In genomic region chr3:52450489-52451236, GRCh38 we compare ENCODE assay signal across 20 cellular contexts. TPM values are rescaled to one million over a fixed set of nuclear protein-coding genes. Genes with fewer than 3 reads are reported as not detected.
A peak's percentile ranks its signal among the peaks of the same experiment; 100 is the strongest.
DNase-seq lines count a peak whose midpoint lies in the region; ATAC-seq and TF ChIP-seq lines count a peak whose summit lies in the region.
"Had no signal": no experiment of that assay in that cellular context is flagged by ENCODE, and none has a peak within 500 bp of the region (broad histone marks: within the 10 kb centered on the region; RNA-seq: fewer than 3 reads in every experiment).

No MANE protein-coding gene starts in this region.

- H4K20me1 ChIP-seq in GM23248 (ENCODE audit: insufficient read depth), result no peaks in the 10 kb centered on the region

- H3K4me2 ChIP-seq in trophoblast cell (ENCODE audit: low read length), result no peak overlapping the region
- H3K4me2 ChIP-seq in GM23248 (ENCODE audit: unreplicated experiment), result no peak overlapping the region

- H3K27me3 ChIP-seq in body of pancreas (no peaks in the 10 kb centered on the region), layer of hippocampus (ENCODE audit: control insufficient read depth, insufficient read depth, low read length) (no peaks in the 10 kb centered on the region), trophoblast cell (ENCODE audit: insufficient read depth, low read length) (no peaks in the 10 kb centered on the region), GM23248 (replicated peaks; ENCODE audit: insufficient read depth) (no peaks in the 10 kb centered on the region)
- H3K27me3 ChIP-seq: left lung, spleen had no signal

- intact Hi-C loops in Calu3 (cut with micrococcal nuclease; ENCODE audit: unreplicated experiment), result no loop called here
- intact Hi-C loops in body of pancreas (cut with DNase I), result loop anchor here (10.0 kb wide), 1 partner anchor 84 kb away; the partner anchor contains the start of genes NT5DC2 and UQCC5

- H4K91ac ChIP-seq in trophoblast cell (ENCODE audit: low read depth, low read length), result no peak overlapping the region

- H3K27me3 Mint-ChIP-seq in Calu3 (ENCODE audit: unreplicated experiment), result no peaks in the 10 kb centered on the region
- H3K27me3 Mint-ChIP-seq: CD8-positive, alpha-beta memory T cell had no signal

- no peak overlapping the region for H3K14ac ChIP-seq in trophoblast cell (ENCODE audit: low read length)

- peak overlapping the region; percentile 54 for H3K27ac Mint-ChIP-seq in Calu3 (ENCODE audit: unreplicated experiment)

- peaks cover 13% of the 10 kb centered on the region for H3K36me3 Mint-ChIP-seq in Calu3 (ENCODE audit: insufficient read depth, unreplicated experiment)

- H3K4me3 ChIP-seq in body of pancreas, result no peak overlapping the region
- no peak overlapping the region for H3K4me3 ChIP-seq in trophoblast cell (ENCODE audit: low read depth, low read length)
- no peak overlapping the region for H3K4me3 ChIP-seq in GM23248
- H3K4me3 ChIP-seq: left lung, spleen had no signal

- H2BK12ac ChIP-seq in trophoblast cell (ENCODE audit: low read length), result peak overlapping the region; percentile 10

- H3K79me1 ChIP-seq in trophoblast cell (ENCODE audit: low read length), result peaks cover 8% of the 10 kb centered on the region

- H3K27ac ChIP-seq in body of pancreas, result peak overlapping the region in 3 of 4 donors; percentile 37 to 51 (median 43)
- peak overlapping the region; percentile 38 for H3K27ac ChIP-seq in layer of hippocampus (ENCODE audit: low read depth, low read length)
- H3K27ac ChIP-seq in trophoblast cell (ENCODE audit: low read depth, low read length), result no peak overlapping the region
- no peak overlapping the region for H3K27ac ChIP-seq in GM23248
- H3K27ac ChIP-seq: left lung, spleen had no signal

- no peak overlapping the region for H2BK120ac ChIP-seq in trophoblast cell (ENCODE audit: insufficient read depth, low read length, poor library complexity)

- H3K9me2 ChIP-seq in GM23248 (ENCODE audit: insufficient read depth), result no peaks in the 10 kb centered on the region

- ATAC-seq in body of pancreas, result no peak
- ATAC-seq: esophagus mucosa had no signal

- no peak overlapping the region for H3K18ac ChIP-seq in trophoblast cell (ENCODE audit: low read length)

- peaks cover 41% of the 10 kb centered on the region for H3K4me1 ChIP-seq in body of pancreas
- H3K4me1 ChIP-seq in trophoblast cell (ENCODE audit: control insufficient read depth in 1 of 2, insufficient read depth in 2 of 2, low read length in 2 of 2), result peaks cover 28 to 34% of the 10 kb centered on the region in 2 experiments
- H3K4me1 ChIP-seq in GM23248 (ENCODE audit: insufficient read depth), result no peaks in the 10 kb centered on the region

- no peak overlapping the region for H2AFZ ChIP-seq in trophoblast cell (ENCODE audit: insufficient read depth, low read length, poor library complexity)
- H2AFZ ChIP-seq in GM23248, result no peak overlapping the region

- CTCF ChIA-PET in Calu3 (lab: Charles Lee), result interaction anchor here (0.7 kb wide), 1 partner anchor 173 kb away, joined by 3 read pairs; no protein-coding TSS in a partner anchor

- no peak overlapping the region for H3K9ac ChIP-seq in trophoblast cell (ENCODE audit: low read length)
- no peak overlapping the region for H3K9ac ChIP-seq in GM23248

- TF ChIP-seq POLR2A in body of pancreas (IDR thresholded peaks at IDR 0.05), result no peak

- H3F3A ChIP-seq in GM23248 (ENCODE audit: insufficient read depth), result 0 out of 2 replicates have a peak, but pooled peaks cover 5% of the 10 kb centered on the region

- no peak for DNase-seq in Calu3
- DNase-seq in body of pancreas, result no peak
- DNase-seq in trophoblast cell, result no peak
- DNase-seq in stimulated activated CD8-positive, alpha-beta memory T cell treated with anti-CD3 and anti-CD28 coated beads, Interleukin-4, amount 100 ng/mL, for 48 hours, result no peak
- DNase-seq in DMS53 treated with DMSO at 0.1 percent for 48 hours (lab: John Stamatoyannopoulos, UW; ENCODE audit: unreplicated experiment), result no peak
- DNase-seq in GM23248, result no peak
- DNase-seq: activated CD4-positive, alpha-beta T cell treated with anti-CD3 and anti-CD28 coated beads, Interleukin-2, amount 50 U/mL, for 4 hours; activated gamma-delta T cell treated with Interleukin-2 at 50 U/mL for 16 hours; activated T-cell treated with anti-CD3 and anti-CD28 coated beads for 4 hours; CD8-positive, alpha-beta memory T cell; Karpas-422; NCI-H1105 treated with DMSO at 0.1 percent for 48 hours; NCI-H2107; NCI-H524 treated with DMSO at 0.1 percent for 48 hours had no signal

- H4K8ac ChIP-seq in trophoblast cell (ENCODE audit: low read depth, low read length), result no peak overlapping the region

- peak overlapping the region; percentile 25 for H2AK5ac ChIP-seq in trophoblast cell (ENCODE audit: low read length)

- peaks cover 5% of the 10 kb centered on the region for H3K79me2 ChIP-seq in trophoblast cell (ENCODE audit: control insufficient read depth, insufficient read depth, low read length, poor library complexity)
- H3K79me2 ChIP-seq in GM23248 (ENCODE audit: insufficient read depth), result peaks cover 5% of the 10 kb centered on the region

- H3K4ac ChIP-seq in trophoblast cell (ENCODE audit: low read depth, low read length), result no peak overlapping the region

- 38 to 67% methylated on average over 3 to 11 of the region's 11 CpGs for WGBS in body of pancreas, 2 donors
- WGBS in trophoblast cell (ENCODE audit: extremely low coverage, insufficient coverage, insufficient read length), result no CpG with 5 or more reads among the region's 11 CpGs
- 62 to 66% methylated on average over 9 to 11 of the region's 11 CpGs for WGBS in GM23248 (ENCODE audit: low coverage in 1 of 2, low lambda C conversion rate in 2 of 2, missing lambda C conversion rate in 2 of 2), 2 experiments

- no peaks in the 10 kb centered on the region for H3K9me3 ChIP-seq in body of pancreas
- H3K9me3 ChIP-seq in trophoblast cell (ENCODE audit: insufficient read depth, low read depth, low read length), result no peaks in the 10 kb centered on the region
- H3K9me3 ChIP-seq in GM23248 (ENCODE audit: low read depth), result no peaks in the 10 kb centered on the region
- H3K9me3 ChIP-seq: left lung, spleen had no signal

- H3K36me3 ChIP-seq in body of pancreas (replicated peaks in 1 of 2; ENCODE audit: insufficient read depth in 1 of 2, low read depth in 2 of 2), result no peaks in the 10 kb centered on the region
- H3K36me3 ChIP-seq in trophoblast cell (ENCODE audit: control insufficient read depth in 1 of 2, insufficient read depth in 2 of 2, low read length in 2 of 2), result no peaks in the 10 kb centered on the region
- no peaks in the 10 kb centered on the region for H3K36me3 ChIP-seq in GM23248 (ENCODE audit: low read depth)
- H3K36me3 ChIP-seq: left lung, spleen had no signal

- H4K12ac ChIP-seq in trophoblast cell (ENCODE audit: low read depth, low read length), result no peak overlapping the region

- peaks cover 49% of the 10 kb centered on the region for H3K4me1 Mint-ChIP-seq in Calu3 (ENCODE audit: low read depth, unreplicated experiment)

- H3K4me3 Mint-ChIP-seq in Calu3 (ENCODE audit: low read depth, unreplicated experiment), result no peak overlapping the region
- H3K4me3 Mint-ChIP-seq: CD8-positive, alpha-beta memory T cell had no signal

- TF ChIP-seq CTCF in Calu3 (IDR thresholded peaks at IDR 0.05; ENCODE audit: unreplicated experiment) (no peak), body of pancreas (IDR thresholded peaks at IDR 0.05) (no peak)

- H3K9me3 Mint-ChIP-seq in Calu3 (ENCODE audit: low read depth, unreplicated experiment), result no peaks in the 10 kb centered on the region
- H3K9me3 Mint-ChIP-seq: CD8-positive, alpha-beta memory T cell had no signal

- no peak overlapping the region for H2BK5ac ChIP-seq in trophoblast cell (ENCODE audit: low read depth, low read length, poor library complexity)

- in situ Hi-C loops in GM23248 (cut with MboI), result no loop called here

- BruUV-seq in Calu3 (replicated peaks; lab: Mats Ljungman, UMichigan), result no TSS peak

- no peak overlapping the region for H3K23ac ChIP-seq in trophoblast cell (ENCODE audit: low read length)

RNA-seq across cellular contexts. Expression of gene TNNC1, which starts 3.2 kb away (rescaled TPM):
- 25.5 and 26.5 TPM in 2 replicates for total RNA-seq in Calu3 (2022)
- total RNA-seq in body of pancreas, result 10 to 100 TPM in 1 of 2 donors, under 1 TPM in 1; 0.99 to 10.4 TPM
- 5.7 and 6.0 TPM in 2 replicates for polyA plus RNA-seq in trophoblast cell (2013)
- total RNA-seq in GM23248 (2014; rRNA removed; shearing (Covaris generic)), result not detected in 2 replicates
- polyA plus RNA-seq in GM23248 (2016; fragmentation: Nextera tagmentation; extraction: Ambion mirVana), result 0.38 TPM in 1 of 2 replicates, not detected in the other
- total RNA-seq: HT1080 had no signal
- polyA plus RNA-seq: CD8-positive, alpha-beta memory T cell had no signal

RNA-seq across cellular contexts. Expression of gene NISCH, which starts 4.7 kb away (rescaled TPM):
- total RNA-seq in Calu3 (2022), result 58.6 and 67.4 TPM in 2 replicates
- total RNA-seq in body of pancreas, result 100 to 1,000 TPM in 1 of 2 donors, 10 to 100 TPM in 1; 58.9 to 115 TPM
- polyA plus RNA-seq in trophoblast cell (2013), result 52.2 and 53.5 TPM in 2 replicates
- 53.7 and 70.4 TPM in 2 replicates for total RNA-seq in GM23248 (2014; rRNA removed; shearing (Covaris generic))
- polyA plus RNA-seq in GM23248 (2016; fragmentation: Nextera tagmentation; extraction: Ambion mirVana), result 31.8 and 32.8 TPM in 2 replicates

RNA-seq across cellular contexts. Expression of gene SEMA3G, which starts 5.8 kb away (rescaled TPM):
- total RNA-seq in Calu3 (2022) (0.12 and 0.33 TPM in 2 replicates), body of pancreas (10 to 100 TPM in 1 of 2 donors, 1 to 10 TPM in 1; 3.9 to 13.2 TPM)
- polyA plus RNA-seq in trophoblast cell (2013), result 1.1 TPM in 2 replicates
- total RNA-seq in GM23248 (2014; rRNA removed; shearing (Covaris generic)), result not detected in 2 replicates
- 0.06 and 0.21 TPM in 2 replicates for polyA plus RNA-seq in GM23248 (2016; fragmentation: Nextera tagmentation; extraction: Ambion mirVana)
- total RNA-seq: T-helper 1 cell treated with Interleukin-12 subunit alpha and Interleukin-12 subunit beta and Interleukin-4 antibody, amounts not matched to agents 30 ng/mL and 1 ng/mL, for 36 hours had no signal
- polyA plus RNA-seq: CD8-positive, alpha-beta memory T cell had no signal

RNA-seq across cellular contexts. Expression of gene PHF7, which starts 40.2 kb away (rescaled TPM):
- total RNA-seq in Calu3 (2022), result 3.9 and 5.4 TPM in 2 replicates
- 1 to 10 TPM; 4.0 to 4.9 TPM for total RNA-seq in body of pancreas
- polyA plus RNA-seq in trophoblast cell (2013), result 3.9 and 4.5 TPM in 2 replicates
- total RNA-seq in GM23248 (2014; rRNA removed; shearing (Covaris generic)), result 5.3 and 5.4 TPM in 2 replicates
- 4.7 and 5.6 TPM in 2 replicates for polyA plus RNA-seq in GM23248 (2016; fragmentation: Nextera tagmentation; extraction: Ambion mirVana)

RNA-seq across cellular contexts. Expression of gene BAP1, which starts 40.9 kb away (rescaled TPM):
- total RNA-seq in Calu3 (2022), result 55.7 and 65.7 TPM in 2 replicates
- 10 to 100 TPM; 40.7 to 49.4 TPM for total RNA-seq in body of pancreas
- 36.8 and 39.6 TPM in 2 replicates for polyA plus RNA-seq in trophoblast cell (2013)
- 55.4 and 59.8 TPM in 2 replicates for total RNA-seq in GM23248 (2014; rRNA removed; shearing (Covaris generic))
- polyA plus RNA-seq in GM23248 (2016; fragmentation: Nextera tagmentation; extraction: Ambion mirVana), result 16.3 and 19.4 TPM in 2 replicates

Comparison
In these comparisons a context has a peak if more than half of its experiments do, and no peak if none do; other contexts are left out.
1. H3K27ac ChIP-seq: peak in body of pancreas (3 of 4) and layer of hippocampus (single experiment); none in trophoblast cell (single experiment) and GM23248 (single experiment).